Comparison of ENCODE assay signal across 17 cellular contexts in genomic region chr1:38151399-38151798, GRCh38.
DNase-seq lines count a peak whose midpoint lies in the region; ATAC-seq and TF ChIP-seq lines count a peak whose summit lies in the region.
"Had no signal": no experiment of that assay in that cellular context is flagged by ENCODE, and none has a peak within 500 bp of the region (broad histone marks: within the 10 kb centered on the region; RNA-seq: fewer than 3 reads in every experiment).

No MANE protein-coding gene starts in this region.

- H4K8ac ChIP-seq in neuronal stem cell (ENCODE audit: low read depth, low read length), result no peak overlapping the region

- peak; percentile 39 for DNase-seq in GM12865 (ENCODE audit: low read depth)
- DNase-seq in NCI-H1105 treated with DMSO at 0.1 percent for 48 hours (lab: John Stamatoyannopoulos, UW), result peak; percentile 39
- DNase-seq in NCI-H69 (lab: John Stamatoyannopoulos, UW), result peak; percentile 61
- DNase-seq in neuronal stem cell (ENCODE audit: low spot score), result no peak
- DNase-seq in NK-92 treated with Interleukin-12 subunit alpha and Interleukin-12 subunit beta, amount 100 ng/mL, for 24 hours (lab: John Stamatoyannopoulos, UW), result no peak
- no peak for DNase-seq in GM13977 (ENCODE audit: low spot score)
- DNase-seq: activated CD4-positive, alpha-beta T cell treated with anti-CD3 and anti-CD28 coated beads, Interleukin-2, amount 10 ng/mL, durations not matched to agents 24 days and 14 days; activated naive CD4-positive, alpha-beta T cell; AML-193; effector CD4-positive, alpha-beta T cell; mesenchymal stem cell; Peyer's patch; SK-N-SH; thyroid gland had no signal

- no peak overlapping the region for H2BK15ac ChIP-seq in neuronal stem cell (ENCODE audit: low read length)

- H3K36me3 ChIP-seq in neuronal stem cell (replicated peaks in 1 of 2; ENCODE audit: control insufficient read depth in 2 of 2, insufficient read depth in 2 of 2, low read length in 2 of 2), result no peaks in the 10 kb centered on the region
- H3K36me3 ChIP-seq: Peyer's patch, prostate gland, thyroid gland had no signal

- H3K4me3 ChIP-seq in GM12865 (ENCODE audit: low read depth, low read length), result no peak overlapping the region
- H3K4me3 ChIP-seq in neuronal stem cell (ENCODE audit: low read length in 2 of 2), result no peak overlapping the region
- H3K4me3 ChIP-seq: Peyer's patch, prostate gland, smooth muscle cell, thyroid gland had no signal

- H3K4me1 ChIP-seq in neuronal stem cell (ENCODE audit: control insufficient read depth in 2 of 2, insufficient read depth in 1 of 2, low read depth in 1 of 2, low read length in 2 of 2), result peaks cover 3 to 6% of the 10 kb centered on the region in 2 donors
- H3K4me1 ChIP-seq: Peyer's patch, prostate gland, thyroid gland had no signal

- H3K9ac ChIP-seq in neuronal stem cell (ENCODE audit: low read depth, low read length, poor library complexity), result no peak overlapping the region
- H3K9ac ChIP-seq: SK-N-SH had no signal

- H3K27me3 ChIP-seq in neuronal stem cell (ENCODE audit: control insufficient read depth in 3 of 3, insufficient read depth in 3 of 3, low read depth in 1 of 3, low read length in 3 of 3), result no peaks in the 10 kb centered on the region
- H3K27me3 ChIP-seq: Peyer's patch, thyroid gland had no signal

- H3K79me1 ChIP-seq in neuronal stem cell (ENCODE audit: low read depth, low read length), result no peaks in the 10 kb centered on the region

- no peak overlapping the region for H2BK12ac ChIP-seq in neuronal stem cell (ENCODE audit: low read length)

- H3K27ac ChIP-seq in neuronal stem cell (replicated peaks; ENCODE audit: low read length), result no peak overlapping the region
- H3K27ac ChIP-seq: Peyer's patch, prostate gland, thyroid gland had no signal

- H3K18ac ChIP-seq in neuronal stem cell (ENCODE audit: low read length), result peak overlapping the region; percentile 22

- no peak overlapping the region for H2BK5ac ChIP-seq in neuronal stem cell (ENCODE audit: low read length)

- no peak overlapping the region for H3K4ac ChIP-seq in neuronal stem cell (ENCODE audit: low read length)

- H3K4me2 ChIP-seq in neuronal stem cell (ENCODE audit: insufficient read depth, low read length, poor library complexity, severe bottlenecking), result no peak overlapping the region
- H3K4me2 ChIP-seq: SK-N-SH, smooth muscle cell had no signal

- no peak overlapping the region for H4K91ac ChIP-seq in neuronal stem cell (ENCODE audit: low read depth, low read length, poor library complexity)

- no peak overlapping the region for H2AFZ ChIP-seq in neuronal stem cell (ENCODE audit: low read length)

- no peak overlapping the region for H3K23ac ChIP-seq in neuronal stem cell (ENCODE audit: low read depth, low read length, poor library complexity)

- H2AK5ac ChIP-seq in neuronal stem cell (ENCODE audit: low read depth, low read length), result no peak overlapping the region

- TF ChIP-seq CTCF in GM12865 (IDR thresholded peaks at IDR 0.05; ENCODE audit: insufficient read depth, low read depth, low read length, missing control alignments) (no peak), GM13977 (IDR thresholded peaks at IDR 0.05; ENCODE audit: extremely low read depth, insufficient read depth, missing control alignments) (no peak)

- no peak for ATAC-seq in HG02970 (IDR thresholded peaks at IDR 0.05; ENCODE audit: low FRiP score, unreplicated experiment)

- in situ Hi-C loops in GM13977 (cut with MboI; ENCODE audit: low pct_unique_long_range_greater_than_20kb, low sequenced_read_pairs, unreplicated experiment), result no loop called here

- no peak overlapping the region for H2BK120ac ChIP-seq in neuronal stem cell (ENCODE audit: low read depth, low read length)

- H3K9me3 ChIP-seq in neuronal stem cell (replicated peaks in 1 of 2; ENCODE audit: control insufficient read depth in 2 of 2, insufficient read depth in 1 of 2, low read depth in 1 of 2, low read length in 2 of 2), result peaks cover 0 to 7% of the 10 kb centered on the region in 2 donors
- H3K9me3 ChIP-seq: Peyer's patch, prostate gland, SK-N-SH, thyroid gland had no signal

- no peak overlapping the region for H3K14ac ChIP-seq in neuronal stem cell (ENCODE audit: low read length)

Comparison
In these comparisons a context has a peak if more than half of its experiments do, and no peak if none do; other contexts are left out.
1. DNase-seq: peak in GM12865 (single experiment), NCI-H1105 treated with DMSO at 0.1 percent for 48 hours (single experiment) and NCI-H69 (single experiment); none in neuronal stem cell (single experiment), NK-92 treated with Interleukin-12 subunit alpha and Interleukin-12 subunit beta, amount 100 ng/mL, for 24 hours (single experiment) and GM13977 (single experiment).